ENCODE assay signal across 8 cellular contexts in the genomic region with DNA sequence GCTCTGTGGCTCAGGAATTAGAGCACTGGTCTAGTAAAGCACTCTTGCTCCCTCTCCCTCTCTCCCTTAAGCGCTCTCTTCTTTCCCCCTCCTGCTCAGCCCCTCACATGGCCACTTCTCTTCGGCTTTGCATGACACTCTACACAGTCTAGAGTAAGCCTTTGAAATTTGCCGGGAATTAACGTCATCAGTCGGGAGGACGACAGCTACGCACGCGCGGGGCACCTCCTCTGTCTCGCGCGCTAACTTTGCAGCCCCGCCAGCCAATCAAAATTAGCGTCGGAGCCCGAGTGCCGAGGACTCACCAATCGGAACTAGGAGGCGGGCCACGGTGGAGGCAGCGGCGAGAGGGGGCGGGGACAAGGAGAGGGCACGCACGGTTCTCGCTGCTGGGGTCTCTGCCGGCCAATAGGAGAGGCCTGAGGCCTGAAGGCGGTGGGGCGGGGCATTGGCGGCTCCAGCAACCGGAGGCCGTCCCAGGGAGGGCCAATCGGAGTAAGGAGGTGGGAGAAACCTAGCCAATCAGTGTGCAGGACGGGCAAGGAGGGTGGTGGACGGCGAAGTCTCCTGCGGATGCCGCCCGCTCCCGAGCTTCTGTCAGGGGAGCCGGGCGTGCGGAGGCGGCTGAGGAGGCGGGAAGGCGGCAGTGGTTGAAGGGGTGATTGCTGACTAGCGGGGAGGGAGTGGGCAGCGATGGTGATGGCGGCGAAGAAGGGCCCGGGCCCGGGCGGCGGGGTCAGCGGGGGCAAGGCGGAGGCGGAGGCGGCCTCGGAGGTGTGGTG. TPM values are rescaled to one million over a fixed set of nuclear protein-coding genes. Genes with fewer than 3 reads are reported as not detected.
DNase-seq lines count a peak whose midpoint lies in the region; ATAC-seq, FAIRE-seq and TF ChIP-seq lines count a peak whose summit lies in the region.

A gene with protein sequence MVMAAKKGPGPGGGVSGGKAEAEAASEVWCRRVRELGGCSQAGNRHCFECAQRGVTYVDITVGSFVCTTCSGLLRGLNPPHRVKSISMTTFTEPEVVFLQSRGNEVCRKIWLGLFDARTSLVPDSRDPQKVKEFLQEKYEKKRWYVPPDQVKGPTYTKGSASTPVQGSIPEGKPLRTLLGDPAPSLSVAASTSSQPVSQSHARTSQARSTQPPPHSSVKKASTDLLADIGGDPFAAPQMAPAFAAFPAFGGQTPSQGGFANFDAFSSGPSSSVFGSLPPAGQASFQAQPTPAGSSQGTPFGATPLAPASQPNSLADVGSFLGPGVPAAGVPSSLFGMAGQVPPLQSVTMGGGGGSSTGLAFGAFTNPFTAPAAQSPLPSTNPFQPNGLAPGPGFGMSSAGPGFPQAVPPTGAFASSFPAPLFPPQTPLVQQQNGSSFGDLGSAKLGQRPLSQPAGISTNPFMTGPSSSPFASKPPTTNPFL (plus strand): TSS at position 550 of the 782 bp plus-strand sequence. CDS start 144 bp downstream, at position 694.

- no peaks in the 10 kb centered on the region for H3K36me3 ChIP-seq in bronchial epithelial cell (ENCODE audit: control insufficient read depth, insufficient read depth, low read length)
- no peaks in the 10 kb centered on the region for H3K36me3 ChIP-seq in small intestine (ENCODE audit: control insufficient read depth in 2 of 2, insufficient read depth in 2 of 2, low read length in 2 of 2)

- H3K9me3 ChIP-seq in small intestine (ENCODE audit: control insufficient read depth, low read depth) = no peaks in the 10 kb centered on the region

- peak; percentile 92 for DNase-seq in AG04449 (ENCODE audit: low read depth, low spot score)
- DNase-seq in NCI-H2227 treated with DMSO at 0.1 percent for 48 hours (lab: John Stamatoyannopoulos, UW) = peak; percentile 99
- DNase-seq in bronchial epithelial cell (ENCODE audit: low read depth) = peak; percentile 97
- peak; percentile 99 for DNase-seq in iPS-NIHi11 (ENCODE audit: low spot score)
- DNase-seq in small intestine = peak; percentile 100

- peak; percentile 96 for ATAC-seq in GM18907 (IDR thresholded peaks at IDR 0.05; ENCODE audit: unreplicated experiment)
- peak; percentile 93 for ATAC-seq in HG03159 (IDR thresholded peaks at IDR 0.05; ENCODE audit: unreplicated experiment)

- no peaks in the 10 kb centered on the region for H3K27me3 ChIP-seq in bronchial epithelial cell (ENCODE audit: control insufficient read depth, insufficient read depth, low read length)
- H3K27me3 ChIP-seq in small intestine (ENCODE audit: control insufficient read depth in 2 of 2, insufficient read depth in 2 of 2, low read length in 2 of 2) = no peaks in the 10 kb centered on the region

- TF ChIP-seq CTCF in AG04449 (IDR thresholded peaks at IDR 0.05; ENCODE audit: insufficient read depth, low read length, missing control alignments) (no peak), WI38 (IDR thresholded peaks at IDR 0.05; ENCODE audit: low read depth, low read length) (no peak), bronchial epithelial cell (IDR thresholded peaks at IDR 0.05; ENCODE audit: insufficient read depth, low read length, severe bottlenecking) (no peak)

- POLR2A ChIA-PET in AG04449 (lab: Yijun Ruan, JAX) = interaction anchor here (0.8 to 1.4 kb wide), 3 partner anchors 11 to 111 kb away, joined by 3 to 4 read pairs (median 4); a partner anchor contains a TSS

- H3K4me1 ChIP-seq in small intestine (ENCODE audit: control insufficient read depth in 2 of 2, insufficient read depth in 1 of 2, low read depth in 1 of 2, low read length in 1 of 2) = peaks cover under 1 to 8% of the 10 kb centered on the region in 2 donors

- H3K4me3 ChIP-seq in AG04449 (ENCODE audit: low read depth, low read length) = peak within 1 kb of the TSS; percentile 79
- peak within 1 kb of the TSS; percentile 76 for H3K4me3 ChIP-seq in WI38 (ENCODE audit: low read depth, low read length)
- H3K4me3 ChIP-seq in bronchial epithelial cell (ENCODE audit: low read depth, low read length) = peak within 1 kb of the TSS; percentile 80
- peak within 1 kb of the TSS; percentile 65 to 90 for H3K4me3 ChIP-seq in small intestine (ENCODE audit: low read depth in 1 of 2, low read length in 2 of 2)

- peak within 1 kb of the TSS; percentile 28 to 72 for H3K27ac ChIP-seq in small intestine (ENCODE audit: low read depth in 1 of 2, low read length in 1 of 2)

- FAIRE-seq in bronchial epithelial cell (lab: Jason Lieb, UNC) (no peak), small intestine (lab: Jason Lieb, UNC) (peak; percentile 33)

- CTCF ChIA-PET in AG04449 (lab: Yijun Ruan, JAX) = interaction anchor here (1.0 to 22.1 kb wide), 7 partner anchors 22 to 152 kb away, joined by 3 to 396 read pairs (median 4); a partner anchor contains a TSS

- 0% methylated on average over 40 to 60 of the region's 60 CpGs for WGBS in small intestine, 3 donors

RNA-seq across cellular contexts. Expression of the gene that starts here (rescaled TPM):
- 1.3 and 2.3 TPM in 2 replicates for total RNA-seq in bronchial epithelial cell
- 10 to 100 TPM in 2 of 3 donors, 1 to 10 TPM in 1; 9.5 to 23.9 (median 11.0) TPM for polyA plus RNA-seq in small intestine

Comparison
In these comparisons a context has a peak if more than half of its experiments do, and no peak if none do; other contexts are left out.
1. Peak in every context shown above with its lines: DNase-seq, ATAC-seq, H3K4me3 ChIP-seq and H3K27ac ChIP-seq.